Comparison of ENCODE assay signal across 8 cellular contexts in genomic region chr1:151593651-151594625, GRCh38. TPM values are rescaled to one million over a fixed set of nuclear protein-coding genes. Genes with fewer than 3 reads are reported as not detected.
A peak's percentile ranks its signal among the peaks of the same experiment; 100 is the strongest.
DNase-seq lines count a peak whose midpoint lies in the region; ATAC-seq, FAIRE-seq and TF ChIP-seq lines count a peak whose summit lies in the region.

No MANE protein-coding gene starts in this region.

- in situ Hi-C loops in Caki2 (cut with HindIII; ENCODE audit: low pct_unique_long_range_greater_than_20kb, low sequenced_read_pairs) = no loop called here

- no peak overlapping the region for H3K18ac ChIP-seq in H1 (ENCODE audit: extremely low read depth, low read length)

- no peaks in the 10 kb centered on the region for H3K79me1 ChIP-seq in H1 (ENCODE audit: low read depth, low read length)

- H4K91ac ChIP-seq in H1 (replicated peaks; ENCODE audit: insufficient read length, low read length) = no peak overlapping the region

- POLR2A ChIA-PET in H1 (lab: Charles Lee; ENCODE audit: partially characterized antibody) = interaction anchor here (0.6 to 2.0 kb wide), 6 partner anchors 10 to 54 kb away, joined by 3 to 20 read pairs (median 3); partner anchors contain the start of genes SNX27 and TUFT1

- peak overlapping the region; percentile 43 for H3K27ac Mint-ChIP-seq in mesothelial cell of epicardium

- H2BK12ac ChIP-seq in H1 (ENCODE audit: low read depth, low read length) = no peak overlapping the region

- no peaks in the 10 kb centered on the region; a peak in 1 of 7 replicates for H3K27me3 ChIP-seq in H1 (replicated peaks in 1 of 4; ENCODE audit: control insufficient read depth in 3 of 4, extremely low read depth in 1 of 4, insufficient read depth in 3 of 4, low read length in 3 of 4)

- no peaks in the 10 kb centered on the region; a peak in 3 of 4 replicates for H3K9me3 ChIP-seq in H1 (ENCODE audit: insufficient read depth in 2 of 2, low read depth in 1 of 2, low read length in 1 of 2)

- no peak overlapping the region for H3K23ac ChIP-seq in H1 (ENCODE audit: insufficient read length)

- no peak overlapping the region for H3K9ac ChIP-seq in H1 (replicated peaks in 1 of 4; ENCODE audit: extremely low read depth in 1 of 4, low read depth in 3 of 4, low read length in 3 of 4)

- no peak overlapping the region for H2BK5ac ChIP-seq in H1 (ENCODE audit: low read depth, low read length)

- H4K8ac ChIP-seq in H1 (ENCODE audit: extremely low read depth, insufficient read depth, low read length) = no peak overlapping the region

- peak overlapping the region; percentile 98 for H2AFZ ChIP-seq in H1 (ENCODE audit: low read length)

- DNase-seq in Caki2 (ENCODE audit: low read depth) (peak; percentile 47), NCI-H748 treated with DMSO at 0.1 percent for 48 hours (lab: John Stamatoyannopoulos, UW) (peak; percentile 38), H1 (ENCODE audit: low read depth in 1 of 2, low spot score in 2 of 2) (peak; percentile 80 to 92), mesothelial cell of epicardium (ENCODE audit: low spot score in 2 of 2, unreplicated experiment in 2 of 2) (peak; percentile 76 to 85), OCI-M2 (lab: John Stamatoyannopoulos, UW; ENCODE audit: unreplicated experiment) (no peak)
- DNase-seq in activated CD8-positive, alpha-beta memory T cell treated with anti-CD3 and anti-CD28 coated beads for 4 hours (ENCODE audit: low read depth in 2 of 2) = peak; percentile 68 to 71
- DNase-seq in stimulated activated CD8-positive, alpha-beta memory T cell treated with anti-CD3 and anti-CD28 coated beads, Interleukin-4, amount 100 ng/mL, for 24 hours (ENCODE audit: low read depth) = peak; percentile 70

- H2BK120ac ChIP-seq in H1 (replicated peaks; ENCODE audit: low read depth, low read length) = no peak overlapping the region

- peak; percentile 56 for ATAC-seq in HG03066 (IDR thresholded peaks at IDR 0.05; ENCODE audit: low read depth, unreplicated experiment)

- H3K23me2 ChIP-seq in H1 (ENCODE audit: low read depth, low read length) = peaks cover 3% of the 10 kb centered on the region; the same call in 1 of the 2 replicates

- H3K4me1 ChIP-seq in H1 (replicated peaks in 1 of 4; ENCODE audit: control insufficient read depth in 3 of 4, insufficient read depth in 4 of 4, low read length in 3 of 4) = peaks cover 0 to 2% (median 0%) of the 10 kb centered on the region in 4 experiments; a peak in 1 of 7 replicates

- peak; percentile 78 to 86 for TF ChIP-seq RAD21 in H1 (IDR thresholded peaks at IDR 0.05 in 1 of 2, conservative IDR thresholded peaks at IDR 0.05 in 1 of 2; ENCODE audit: low read depth in 2 of 2, low read length in 2 of 2)

- no peaks in the 10 kb centered on the region for H3K36me3 ChIP-seq in H1 (ENCODE audit: control insufficient read depth in 2 of 4, insufficient read depth in 4 of 4, low read length in 3 of 4)

- no peak overlapping the region for H4K5ac ChIP-seq in H1 (ENCODE audit: insufficient read length, low read depth, low read length)

- H3K4me1 Mint-ChIP-seq in mesothelial cell of epicardium = peaks cover 24% of the 10 kb centered on the region

- no peak overlapping the region for H3K56ac ChIP-seq in H1 (replicated peaks; ENCODE audit: insufficient read length, low read depth, low read length)

- no peaks in the 10 kb centered on the region for H4K20me1 ChIP-seq in H1 (replicated peaks in 1 of 2; ENCODE audit: control insufficient read depth in 1 of 2, insufficient read depth in 2 of 2, low read length in 2 of 2)

- H2AK5ac ChIP-seq in H1 (ENCODE audit: low read depth, low read length) = no peak overlapping the region

- TF ChIP-seq POLR2A in H1 (IDR thresholded peaks at IDR 0.05; ENCODE audit: control extremely low read depth in 1 of 2, low read depth in 2 of 2, low read length in 2 of 2) = no peak

- 12% methylated on average over 23 of the region's 23 CpGs; no CpG with 5 or more reads in 1 of the 2 experiments for WGBS in H1 (ENCODE audit: extremely low coverage in 1 of 2, insufficient coverage in 1 of 2, insufficient read length in 1 of 2, insufficient replicate concordance in 2 of 2, low coverage in 1 of 2, low lambda C conversion rate in 2 of 2, missing lambda C conversion rate in 1 of 2), 2 experiments

- TF ChIP-seq CTCF in H1 (IDR thresholded peaks at IDR 0.05; ENCODE audit: control extremely low read depth in 1 of 3, insufficient read depth in 1 of 3, low read depth in 1 of 3, low read length in 3 of 3) (peak; percentile 85 to 96 (median 95)), mesothelial cell of epicardium (IDR thresholded peaks at IDR 0.05; ENCODE audit: unreplicated experiment) (peak; percentile 90)

- H3K27ac ChIP-seq in H1 (ENCODE audit: low read depth, low read length) = no peak overlapping the region

- H2BK20ac ChIP-seq in H1 (ENCODE audit: low read length) = no peak overlapping the region

- peak overlapping the region; percentile 37 to 74 for H3K4me2 ChIP-seq in H1 (ENCODE audit: insufficient read depth in 1 of 2, low read depth in 2 of 2, low read length in 2 of 2)

- H3K9me3 Mint-ChIP-seq in mesothelial cell of epicardium = peaks cover 17% of the 10 kb centered on the region

- peak overlapping the region; percentile 26 to 68 (median 44); a peak in 7 of 8 replicates for H3K4me3 ChIP-seq in H1 (ENCODE audit: extremely low read depth in 1 of 4, insufficient read depth in 2 of 4, low read depth in 3 of 4, low read length in 4 of 4)

- peak; percentile 63 for FAIRE-seq in H1 (lab: Jason Lieb, UNC)

- no peak overlapping the region for H3K4ac ChIP-seq in H1 (replicated peaks; ENCODE audit: insufficient read length, low read depth, low read length)

- no peak for TF ChIP-seq EP300 in H1 (IDR thresholded peaks at IDR 0.05; ENCODE audit: borderline replicate concordance in 1 of 2, low read depth in 2 of 2, low read length in 2 of 2)

- H3K36me3 Mint-ChIP-seq in mesothelial cell of epicardium = peaks cover 2% of the 10 kb centered on the region

- peak overlapping the region; percentile 57 for H3K4me3 Mint-ChIP-seq in mesothelial cell of epicardium

- H2BK15ac ChIP-seq in H1 (ENCODE audit: low read length) = no peak overlapping the region

- H3K14ac ChIP-seq in H1 (ENCODE audit: insufficient read length) = no peak overlapping the region

- CTCF ChIA-PET in H1 (lab: Charles Lee; ENCODE audit: partially characterized antibody) = interaction anchor here (0.6 to 3.1 kb wide), 45 partner anchors 9 to 907 kb away, joined by 3 to 15 read pairs (median 4); partner anchors contain the start of genes MRPL9, SNX27 and TUFT1

- peaks cover 5% of the 10 kb centered on the region for H3K27me3 Mint-ChIP-seq in mesothelial cell of epicardium (ENCODE audit: low read depth)

- H3K79me2 ChIP-seq in H1 (ENCODE audit: control insufficient read depth in 1 of 2, insufficient read depth in 2 of 2, low read length in 2 of 2) = no peaks in the 10 kb centered on the region

TF ChIP-seq in H1, 55 proteins besides CTCF, POLR2A, EP300 and RAD21 (continues in another document):
- no peak for TF ChIP-seq SRF (IDR thresholded peaks at IDR 0.05; ENCODE audit: low read depth, low read length)
- TF ChIP-seq ZNF274 (IDR thresholded peaks at IDR 0.05; ENCODE audit: borderline replicate concordance, extremely low read depth, low read length) = no peak
- TF ChIP-seq YY1 (IDR thresholded peaks at IDR 0.05; ENCODE audit: low read depth, low read length) = peak; percentile 73
- peak; percentile 81 for TF ChIP-seq MAX (IDR thresholded peaks at IDR 0.05)
- no peak for TF ChIP-seq CTBP2 (IDR thresholded peaks at IDR 0.05; ENCODE audit: borderline replicate concordance, insufficient read depth, insufficient read length, low read length)
- 0 out of 2 replicates have a peak, but pooled peaks have one; percentile 35 for TF ChIP-seq E2F6 (IDR thresholded peaks at IDR 0.05)
- no peak for TF ChIP-seq KDM4A (IDR thresholded peaks at IDR 0.05; ENCODE audit: low read depth, low read length, severe bottlenecking)
- no peak for TF ChIP-seq RXRA (IDR thresholded peaks at IDR 0.05; ENCODE audit: insufficient read depth, low read depth, low read length)

RNA-seq across cellular contexts. Expression of gene SNX27, which starts 17.9 kb away (rescaled TPM):
- total RNA-seq in Caki2 (2014; rRNA removed; shearing (Covaris generic); ENCODE audit: low replicate concordance) = 8.7 and 32.6 TPM in 2 replicates
- 61.2 and 65.4 TPM in 2 replicates for total RNA-seq in H1 (2021; fragmentation: NEBNext Ultra II Directional; extraction: Animal tissue kit (Norgen Biotek cat#: 25700))
- polyA plus RNA-seq in H1 (2011; rRNA removed) = 15.6 and 23.4 TPM in 2 replicates
- 21.0 TPM for polyA plus RNA-seq in H1 (2011; cell fraction: cytosol; rRNA removed)
- polyA plus RNA-seq in H1 (2011; cell fraction: nucleus; rRNA removed) = 15.8 TPM
- 19.2 to 25.4 TPM (median 21.4 TPM) in 4 replicates for polyA plus RNA-seq in H1 (2012, experiment 1 of 2)
- polyA plus RNA-seq in H1 (2012, experiment 2 of 2) = 6.7 TPM
- 22.7 TPM for polyA plus RNA-seq in H1 (2013, experiment 1 of 2)
- polyA plus RNA-seq in H1 (2013, experiment 2 of 2) = 22.0 TPM
- 53.7 and 54.8 TPM in 2 replicates for polyA minus RNA-seq in H1 (2011; rRNA and poly(A)+ RNA removed)
- polyA minus RNA-seq in H1 (2011; cell fraction: cytosol; rRNA and poly(A)+ RNA removed) = 30.5 TPM
- polyA minus RNA-seq in H1 (2011; cell fraction: nucleus; rRNA and poly(A)+ RNA removed) = 35.6 TPM
- total RNA-seq in mesothelial cell of epicardium = 41.5 to 44.0 TPM (median 43.4 TPM) in 3 replicates

RNA-seq across cellular contexts. Expression of gene TUFT1, which starts 53.8 kb away (rescaled TPM):
- 4.2 and 5.8 TPM in 2 replicates for total RNA-seq in Caki2 (2014; rRNA removed; shearing (Covaris generic); ENCODE audit: low replicate concordance)
- 10.1 and 10.4 TPM in 2 replicates for total RNA-seq in H1 (2021; fragmentation: NEBNext Ultra II Directional; extraction: Animal tissue kit (Norgen Biotek cat#: 25700))
- 6.6 and 7.3 TPM in 2 replicates for polyA plus RNA-seq in H1 (2011; rRNA removed)
- polyA plus RNA-seq in H1 (2011; cell fraction: cytosol; rRNA removed) = 9.6 TPM
- polyA plus RNA-seq in H1 (2011; cell fraction: nucleus; rRNA removed) = 6.9 TPM
- 8.2 to 9.3 TPM (median 8.9 TPM) in 4 replicates for polyA plus RNA-seq in H1 (2012, experiment 1 of 2)
- 4.6 TPM for polyA plus RNA-seq in H1 (2012, experiment 2 of 2)
- 7.2 TPM for polyA plus RNA-seq in H1 (2013, experiment 1 of 2)
- polyA plus RNA-seq in H1 (2013, experiment 2 of 2) = 7.5 TPM
- 8.1 and 9.4 TPM in 2 replicates for polyA minus RNA-seq in H1 (2011; rRNA and poly(A)+ RNA removed)
- polyA minus RNA-seq in H1 (2011; cell fraction: cytosol; rRNA and poly(A)+ RNA removed) = 4.2 TPM
- polyA minus RNA-seq in H1 (2011; cell fraction: nucleus; rRNA and poly(A)+ RNA removed) = 5.5 TPM
- total RNA-seq in mesothelial cell of epicardium = 14.8 to 17.3 TPM (median 17.3 TPM) in 3 replicates
